Comparison of ENCODE assay signal across 16 cellular contexts in the genomic region with DNA sequence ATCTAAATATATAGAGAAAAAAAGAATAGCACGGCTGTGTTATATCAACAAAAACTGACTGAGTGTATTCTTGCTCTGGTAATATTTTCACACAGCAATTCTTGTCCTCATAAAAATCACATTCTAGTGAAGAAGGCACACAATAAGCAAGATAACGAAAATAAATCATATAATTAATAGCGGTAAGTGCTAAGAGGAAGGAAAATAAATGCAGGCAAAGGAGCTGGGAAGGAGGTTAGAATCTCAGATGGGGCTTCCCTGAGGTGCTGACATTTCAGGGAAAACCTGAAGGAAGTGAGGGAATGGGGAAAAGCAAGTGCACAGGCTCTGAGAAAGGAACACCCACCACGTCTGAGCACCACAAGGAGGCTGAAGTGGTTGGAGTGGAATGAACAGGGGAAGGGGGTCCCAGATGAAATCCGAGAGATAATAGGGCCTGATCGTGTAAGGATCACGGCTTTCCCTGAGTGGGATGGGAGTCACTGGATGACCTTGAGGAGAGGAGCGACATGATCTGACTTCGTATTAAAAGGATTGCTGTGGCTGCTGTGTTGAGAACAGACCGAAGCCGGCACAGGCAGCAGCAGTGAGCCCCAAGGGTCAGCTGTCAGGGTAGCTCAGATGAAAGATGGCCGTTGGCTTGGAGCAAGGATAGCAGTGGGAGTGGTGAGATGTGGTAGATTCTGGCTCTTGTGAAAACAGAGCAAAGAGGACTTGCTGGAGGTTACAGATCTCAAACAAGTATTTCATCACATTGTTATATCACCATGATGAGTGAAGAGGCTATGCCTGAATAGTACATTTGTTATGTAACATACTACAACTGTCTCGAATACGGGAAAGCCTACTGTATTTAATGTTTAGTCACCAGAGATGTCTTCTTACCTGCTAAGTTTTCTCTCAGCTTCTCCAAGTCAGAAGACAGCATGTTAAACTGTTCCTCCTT.
DNase-seq lines count a peak whose midpoint lies in the region; ATAC-seq and TF ChIP-seq lines count a peak whose summit lies in the region.
"Had no signal": no experiment of that assay in that cellular context is flagged by ENCODE, and none has a peak within 500 bp of the region (broad histone marks: within the 10 kb centered on the region; RNA-seq: fewer than 3 reads in every experiment).

No MANE protein-coding gene starts in this region.

- no peak overlapping the region for H3K4me3 ChIP-seq in CD8-positive, alpha-beta memory T cell (ENCODE audit: low read length)
- no peak overlapping the region for H3K4me3 ChIP-seq in neural progenitor cell

- peak overlapping the region in 1 of 8 donors; percentile 35 for H3K27ac Mint-ChIP-seq in CD8-positive, alpha-beta memory T cell
- peak overlapping the region; percentile 65 for H3K27ac Mint-ChIP-seq in neural progenitor cell
- H3K27ac Mint-ChIP-seq: IgD-negative memory B cell had no signal

- in situ Hi-C loops in GM13976 (cut with MboI; ENCODE audit: low sequenced_read_pairs, unreplicated experiment) = no loop called here

- H3K4me1 ChIP-seq in CD8-positive, alpha-beta memory T cell (ENCODE audit: insufficient read depth, low read length) = no peaks in the 10 kb centered on the region
- H3K4me1 ChIP-seq in neural progenitor cell = no peaks in the 10 kb centered on the region

- H3K4me3 Mint-ChIP-seq in CD8-positive, alpha-beta memory T cell = no peak overlapping the region
- H3K4me3 Mint-ChIP-seq in neural progenitor cell = no peak overlapping the region

- no peak for TF ChIP-seq CTCF in neural progenitor cell (IDR thresholded peaks at IDR 0.05)
- no peak for TF ChIP-seq CTCF in GM13976 (IDR thresholded peaks at IDR 0.05; ENCODE audit: borderline replicate concordance, control extremely low read depth, extremely low read depth, insufficient read depth, missing control alignments)

- peaks cover 0 to 10% (median 4%) of the 10 kb centered on the region in 3 donors for H3K4me1 Mint-ChIP-seq in CD8-positive, alpha-beta memory T cell
- no peaks in the 10 kb centered on the region for H3K4me1 Mint-ChIP-seq in neural progenitor cell

- H3K79me2 ChIP-seq in neural progenitor cell (ENCODE audit: low read depth) = no peaks in the 10 kb centered on the region

- H3F3A ChIP-seq in neural progenitor cell (ENCODE audit: low read depth) = peaks cover 8% of the 10 kb centered on the region

- H2AFZ ChIP-seq in neural progenitor cell (replicated peaks) = no peak overlapping the region

- H3K9ac ChIP-seq in neural progenitor cell = no peak overlapping the region

- H3K36me3 Mint-ChIP-seq in CD8-positive, alpha-beta memory T cell = peaks cover 3 to 48% (median 7%) of the 10 kb centered on the region in 3 donors
- H3K36me3 Mint-ChIP-seq in neural progenitor cell = peaks cover 8% of the 10 kb centered on the region

- H3K9me3 ChIP-seq in CD8-positive, alpha-beta memory T cell (ENCODE audit: low read length) = no peaks in the 10 kb centered on the region
- H3K9me3 ChIP-seq in neural progenitor cell (ENCODE audit: low read depth) = no peaks in the 10 kb centered on the region

- H3K27me3 ChIP-seq in CD8-positive, alpha-beta memory T cell (ENCODE audit: insufficient read depth, low read length, poor library complexity, severe bottlenecking) = no peaks in the 10 kb centered on the region
- H3K27me3 ChIP-seq in neural progenitor cell = no peaks in the 10 kb centered on the region

- DNase-seq in CD8-positive, alpha-beta memory T cell = no peak
- DNase-seq in OCI-M1 (lab: John Stamatoyannopoulos, UW) (peak; percentile 66), epithelial cell of prostate (ENCODE audit: low read depth, low spot score) (no peak), neural progenitor cell (ENCODE audit: low spot score) (no peak), NCI-H146 treated with DMSO at 0.1 percent for 48 hours (lab: John Stamatoyannopoulos, UW; ENCODE audit: unreplicated experiment) (no peak), GM13976 (ENCODE audit: low spot score) (no peak), mucosa of gallbladder (ENCODE audit: low spot score) (no peak)
- DNase-seq: activated effector memory CD4-positive, alpha-beta T cell treated with Interleukin-2 at 50 U/mL for 16 hours; foreskin melanocyte; kidney glomerular epithelial cell; NCI-H2081 treated with DMSO at 0.1 percent for 48 hours; NCI-H526; SHP77 treated with DMSO at 0.1 percent for 48 hours; stimulated activated CD4-positive, alpha-beta T cell treated with anti-CD3 and anti-CD28 coated beads, Interleukin-2, amount 100 ng/mL, for 48 hours had no signal

- CTCF ChIA-PET in CD8-positive, alpha-beta memory T cell (lab: Charles Lee) = interaction anchor here (0.6 to 1.2 kb wide), 2 partner anchors 22 to 1711 kb away, joined by 3 to 5 read pairs; no protein-coding TSS in a partner anchor

- POLR2A ChIA-PET in CD8-positive, alpha-beta memory T cell (lab: Charles Lee) = no interaction called here

- H3K27ac ChIP-seq in CD8-positive, alpha-beta memory T cell (ENCODE audit: low read depth, low read length) = peak overlapping the region; percentile 45
- peak overlapping the region; percentile 37 for H3K27ac ChIP-seq in epithelial cell of prostate
- no peak overlapping the region for H3K27ac ChIP-seq in neural progenitor cell

- no peaks in the 10 kb centered on the region for H4K20me1 ChIP-seq in neural progenitor cell (ENCODE audit: low read depth)

- H3K4me2 ChIP-seq in neural progenitor cell = no peak overlapping the region

- no peaks in the 10 kb centered on the region for H3K9me3 Mint-ChIP-seq in CD8-positive, alpha-beta memory T cell
- no peaks in the 10 kb centered on the region for H3K9me3 Mint-ChIP-seq in neural progenitor cell
- H3K9me3 Mint-ChIP-seq: IgD-negative memory B cell had no signal

- H3K36me3 ChIP-seq in CD8-positive, alpha-beta memory T cell (ENCODE audit: insufficient read depth, low read length) = peaks cover 21% of the 10 kb centered on the region
- H3K36me3 ChIP-seq in neural progenitor cell = peaks cover 3% of the 10 kb centered on the region

- peaks cover 0 to 4% of the 10 kb centered on the region in 2 donors for H3K27me3 Mint-ChIP-seq in CD8-positive, alpha-beta memory T cell
- H3K27me3 Mint-ChIP-seq in neural progenitor cell (ENCODE audit: insufficient read depth, low read depth) = peaks cover 2% of the 10 kb centered on the region
- H3K27me3 Mint-ChIP-seq: IgD-negative memory B cell had no signal

- ATAC-seq in HG03520 (IDR thresholded peaks at IDR 0.05; ENCODE audit: unreplicated experiment) = no peak
